ENCODE assay signal across 1 cellular context in genomic region chr14:50954811-50955372, GRCh38.
TF ChIP-seq lines count a peak whose summit lies in the region.

No MANE protein-coding gene starts in this region.

TF ChIP-seq in K562, 482 proteins besides CTCF, POLR2A, EP300 and RAD21 (continued from another document):
- no peak for TF ChIP-seq ATF6 (CRISPR knock-in tag; IDR thresholded peaks at IDR 0.05)
- no peak for TF ChIP-seq RBM15 (IDR thresholded peaks at IDR 0.05; ENCODE audit: insufficient read depth, low read length)
- TF ChIP-seq SAFB (IDR thresholded peaks at IDR 0.05; ENCODE audit: borderline replicate concordance, low read depth, low read length): no peak
- no peak for TF ChIP-seq ZNF512 (tag; IDR thresholded peaks at IDR 0.05)
- TF ChIP-seq ZNF134 (CRISPR knock-in tag; conservative IDR thresholded peaks at IDR 0.05): no peak
